In the genomic region with DNA sequence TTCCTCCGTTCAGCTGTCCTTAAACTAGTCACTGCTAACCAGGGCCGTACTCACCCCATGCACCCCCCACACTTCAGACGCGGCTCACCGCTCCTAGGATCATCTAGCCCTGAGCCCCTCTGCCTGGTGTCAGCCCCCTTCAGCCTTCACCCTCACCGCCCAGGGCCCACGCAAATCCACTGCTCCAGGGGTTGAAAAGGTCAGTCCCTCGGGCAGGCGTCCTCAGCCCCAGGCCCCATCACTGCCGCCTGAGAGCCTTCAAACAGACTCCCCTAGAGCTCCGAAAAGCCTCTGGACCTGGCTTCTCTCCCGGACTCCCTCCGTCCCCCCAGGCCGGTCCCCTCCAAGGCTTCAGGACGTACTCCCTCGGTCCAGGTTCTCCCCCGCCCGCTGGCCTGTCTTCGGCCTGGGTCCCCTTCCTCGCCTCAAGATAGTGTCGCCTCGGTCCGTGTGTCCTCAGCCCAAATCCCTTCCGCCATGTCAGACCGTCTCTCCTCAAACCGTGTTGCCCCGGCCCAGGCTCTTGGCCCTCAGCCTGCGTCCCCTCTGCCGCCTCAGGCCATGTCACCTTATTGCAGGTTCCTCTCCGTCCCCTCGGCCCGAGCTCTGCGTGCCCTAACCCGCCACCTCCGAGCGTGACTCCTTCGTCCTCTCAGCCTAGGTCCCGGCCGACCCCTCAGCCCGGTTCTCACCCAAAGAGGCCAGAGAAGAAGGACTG, we compare ENCODE assay signal across 1 cellular context.
TF ChIP-seq lines count a peak whose summit lies in the region.

No MANE protein-coding gene starts in this region.

TF ChIP-seq in K562, 482 proteins besides CTCF, POLR2A, EP300 and RAD21 (continues in another document):
- no peak for TF ChIP-seq FOXK2 (conservative IDR thresholded peaks at IDR 0.05 in 1 of 2, IDR thresholded peaks at IDR 0.05 in 1 of 2; ENCODE audit: low read depth in 2 of 2)
- TF ChIP-seq, protein P1, sequence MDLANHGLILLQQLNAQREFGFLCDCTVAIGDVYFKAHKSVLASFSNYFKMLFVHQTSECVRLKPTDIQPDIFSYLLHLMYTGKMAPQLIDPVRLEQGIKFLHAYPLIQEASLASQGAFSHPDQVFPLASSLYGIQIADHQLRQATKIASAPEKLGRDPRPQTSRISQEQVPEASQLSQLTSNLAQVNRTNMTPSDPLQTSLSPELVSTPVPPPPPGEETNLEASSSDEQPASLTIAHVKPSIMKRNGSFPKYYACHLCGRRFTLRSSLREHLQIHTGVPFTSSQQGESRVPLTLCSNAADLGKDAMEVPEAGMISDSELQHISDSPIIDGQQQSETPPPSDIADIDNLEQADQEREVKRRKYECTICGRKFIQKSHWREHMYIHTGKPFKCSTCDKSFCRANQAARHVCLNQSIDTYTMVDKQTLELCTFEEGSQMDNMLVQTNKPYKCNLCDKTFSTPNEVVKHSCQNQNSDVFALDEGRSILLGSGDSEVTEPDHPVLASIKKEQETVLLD (IDR thresholded peaks at IDR 0.05) = no peak
- TF ChIP-seq, protein P2, sequence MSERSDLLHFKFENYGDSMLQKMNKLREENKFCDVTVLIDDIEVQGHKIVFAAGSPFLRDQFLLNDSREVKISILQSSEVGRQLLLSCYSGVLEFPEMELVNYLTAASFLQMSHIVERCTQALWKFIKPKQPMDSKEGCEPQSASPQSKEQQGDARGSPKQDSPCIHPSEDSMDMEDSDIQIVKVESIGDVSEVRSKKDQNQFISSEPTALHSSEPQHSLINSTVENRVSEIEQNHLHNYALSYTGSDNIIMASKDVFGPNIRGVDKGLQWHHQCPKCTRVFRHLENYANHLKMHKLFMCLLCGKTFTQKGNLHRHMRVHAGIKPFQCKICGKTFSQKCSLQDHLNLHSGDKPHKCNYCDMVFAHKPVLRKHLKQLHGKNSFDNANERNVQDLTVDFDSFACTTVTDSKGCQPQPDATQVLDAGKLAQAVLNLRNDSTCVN (CRISPR knock-in tag; IDR thresholded peaks at IDR 0.05) = no peak
- TF ChIP-seq, protein P3, sequence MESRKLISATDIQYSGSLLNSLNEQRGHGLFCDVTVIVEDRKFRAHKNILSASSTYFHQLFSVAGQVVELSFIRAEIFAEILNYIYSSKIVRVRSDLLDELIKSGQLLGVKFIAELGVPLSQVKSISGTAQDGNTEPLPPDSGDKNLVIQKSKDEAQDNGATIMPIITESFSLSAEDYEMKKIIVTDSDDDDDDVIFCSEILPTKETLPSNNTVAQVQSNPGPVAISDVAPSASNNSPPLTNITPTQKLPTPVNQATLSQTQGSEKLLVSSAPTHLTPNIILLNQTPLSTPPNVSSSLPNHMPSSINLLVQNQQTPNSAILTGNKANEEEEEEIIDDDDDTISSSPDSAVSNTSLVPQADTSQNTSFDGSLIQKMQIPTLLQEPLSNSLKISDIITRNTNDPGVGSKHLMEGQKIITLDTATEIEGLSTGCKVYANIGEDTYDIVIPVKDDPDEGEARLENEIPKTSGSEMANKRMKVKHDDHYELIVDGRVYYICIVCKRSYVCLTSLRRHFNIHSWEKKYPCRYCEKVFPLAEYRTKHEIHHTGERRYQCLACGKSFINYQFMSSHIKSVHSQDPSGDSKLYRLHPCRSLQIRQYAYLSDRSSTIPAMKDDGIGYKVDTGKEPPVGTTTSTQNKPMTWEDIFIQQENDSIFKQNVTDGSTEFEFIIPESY (CRISPR knock-in tag; IDR thresholded peaks at IDR 0.05) = 0 out of 2 replicates have a peak, but pooled peaks have one; percentile 17
- TF ChIP-seq, protein P4, sequence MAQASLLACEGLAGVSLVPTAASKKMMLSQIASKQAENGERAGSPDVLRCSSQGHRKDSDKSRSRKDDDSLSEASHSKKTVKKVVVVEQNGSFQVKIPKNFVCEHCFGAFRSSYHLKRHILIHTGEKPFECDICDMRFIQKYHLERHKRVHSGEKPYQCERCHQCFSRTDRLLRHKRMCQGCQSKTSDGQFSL (CRISPR knock-in tag; IDR thresholded peaks at IDR 0.05) = peak; percentile 68; the same call in 1 of the 2 replicates
- TF ChIP-seq, protein P4 (tag; IDR thresholded peaks at IDR 0.05) = no peak
- no peak for TF ChIP-seq HDAC8 (tag; IDR thresholded peaks at IDR 0.05)
- TF ChIP-seq RNF2 (IDR thresholded peaks at IDR 0.05) = no peak
- TF ChIP-seq LEF1 (IDR thresholded peaks at IDR 0.05) = no peak
- TF ChIP-seq KLF1 (tag; IDR thresholded peaks at IDR 0.05) = no peak
- TF ChIP-seq HMGN3 (IDR thresholded peaks at IDR 0.05; ENCODE audit: borderline replicate concordance, extremely low read depth, insufficient read length, low read depth, low read length) = no peak
- TF ChIP-seq NR2C2 (CRISPR knock-in tag; IDR thresholded peaks at IDR 0.05) = peak; percentile 39; the same call in 1 of the 2 replicates
- TF ChIP-seq NR2C2 (tag; IDR thresholded peaks at IDR 0.05) = no peak
- no peak for TF ChIP-seq ESRRA (IDR thresholded peaks at IDR 0.05; ENCODE audit: borderline replicate concordance, low read depth)
- TF ChIP-seq, protein P5, sequence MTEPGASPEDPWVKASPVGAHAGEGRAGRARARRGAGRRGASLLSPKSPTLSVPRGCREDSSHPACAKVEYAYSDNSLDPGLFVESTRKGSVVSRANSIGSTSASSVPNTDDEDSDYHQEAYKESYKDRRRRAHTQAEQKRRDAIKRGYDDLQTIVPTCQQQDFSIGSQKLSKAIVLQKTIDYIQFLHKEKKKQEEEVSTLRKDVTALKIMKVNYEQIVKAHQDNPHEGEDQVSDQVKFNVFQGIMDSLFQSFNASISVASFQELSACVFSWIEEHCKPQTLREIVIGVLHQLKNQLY (CRISPR knock-in tag; conservative IDR thresholded peaks at IDR 0.05) = no peak
- TF ChIP-seq, protein P6, sequence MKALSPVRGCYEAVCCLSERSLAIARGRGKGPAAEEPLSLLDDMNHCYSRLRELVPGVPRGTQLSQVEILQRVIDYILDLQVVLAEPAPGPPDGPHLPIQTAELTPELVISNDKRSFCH (CRISPR knock-in tag; IDR thresholded peaks at IDR 0.05) = no peak
- TF ChIP-seq, protein P6 (tag; IDR thresholded peaks at IDR 0.05) = no peak
- TF ChIP-seq, protein P7, sequence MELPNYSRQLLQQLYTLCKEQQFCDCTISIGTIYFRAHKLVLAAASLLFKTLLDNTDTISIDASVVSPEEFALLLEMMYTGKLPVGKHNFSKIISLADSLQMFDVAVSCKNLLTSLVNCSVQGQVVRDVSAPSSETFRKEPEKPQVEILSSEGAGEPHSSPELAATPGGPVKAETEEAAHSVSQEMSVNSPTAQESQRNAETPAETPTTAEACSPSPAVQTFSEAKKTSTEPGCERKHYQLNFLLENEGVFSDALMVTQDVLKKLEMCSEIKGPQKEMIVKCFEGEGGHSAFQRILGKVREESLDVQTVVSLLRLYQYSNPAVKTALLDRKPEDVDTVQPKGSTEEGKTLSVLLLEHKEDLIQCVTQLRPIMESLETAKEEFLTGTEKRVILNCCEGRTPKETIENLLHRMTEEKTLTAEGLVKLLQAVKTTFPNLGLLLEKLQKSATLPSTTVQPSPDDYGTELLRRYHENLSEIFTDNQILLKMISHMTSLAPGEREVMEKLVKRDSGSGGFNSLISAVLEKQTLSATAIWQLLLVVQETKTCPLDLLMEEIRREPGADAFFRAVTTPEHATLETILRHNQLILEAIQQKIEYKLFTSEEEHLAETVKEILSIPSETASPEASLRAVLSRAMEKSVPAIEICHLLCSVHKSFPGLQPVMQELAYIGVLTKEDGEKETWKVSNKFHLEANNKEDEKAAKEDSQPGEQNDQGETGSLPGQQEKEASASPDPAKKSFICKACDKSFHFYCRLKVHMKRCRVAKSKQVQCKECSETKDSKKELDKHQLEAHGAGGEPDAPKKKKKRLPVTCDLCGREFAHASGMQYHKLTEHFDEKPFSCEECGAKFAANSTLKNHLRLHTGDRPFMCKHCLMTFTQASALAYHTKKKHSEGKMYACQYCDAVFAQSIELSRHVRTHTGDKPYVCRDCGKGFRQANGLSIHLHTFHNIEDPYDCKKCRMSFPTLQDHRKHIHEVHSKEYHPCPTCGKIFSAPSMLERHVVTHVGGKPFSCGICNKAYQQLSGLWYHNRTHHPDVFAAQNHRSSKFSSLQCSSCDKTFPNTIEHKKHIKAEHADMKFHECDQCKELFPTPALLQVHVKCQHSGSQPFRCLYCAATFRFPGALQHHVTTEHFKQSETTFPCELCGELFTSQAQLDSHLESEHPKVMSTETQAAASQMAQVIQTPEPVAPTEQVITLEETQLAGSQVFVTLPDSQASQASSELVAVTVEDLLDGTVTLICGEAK (IDR thresholded peaks at IDR 0.05) = peak; percentile 41; the same call in 1 of the 2 replicates
- TF ChIP-seq, protein P7 (CRISPR knock-in tag; IDR thresholded peaks at IDR 0.05) = no peak
- TF ChIP-seq, protein P8, sequence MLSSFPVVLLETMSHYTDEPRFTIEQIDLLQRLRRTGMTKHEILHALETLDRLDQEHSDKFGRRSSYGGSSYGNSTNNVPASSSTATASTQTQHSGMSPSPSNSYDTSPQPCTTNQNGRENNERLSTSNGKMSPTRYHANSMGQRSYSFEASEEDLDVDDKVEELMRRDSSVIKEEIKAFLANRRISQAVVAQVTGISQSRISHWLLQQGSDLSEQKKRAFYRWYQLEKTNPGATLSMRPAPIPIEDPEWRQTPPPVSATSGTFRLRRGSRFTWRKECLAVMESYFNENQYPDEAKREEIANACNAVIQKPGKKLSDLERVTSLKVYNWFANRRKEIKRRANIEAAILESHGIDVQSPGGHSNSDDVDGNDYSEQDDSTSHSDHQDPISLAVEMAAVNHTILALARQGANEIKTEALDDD (IDR thresholded peaks at IDR 0.05) = peak; percentile 58; the same call in 1 of the 2 replicates
- no peak for TF ChIP-seq ZNF217 (CRISPR knock-in tag; IDR thresholded peaks at IDR 0.05)
- no peak for TF ChIP-seq FOS (IDR thresholded peaks at IDR 0.05; ENCODE audit: extremely low read depth, insufficient read length)
- TF ChIP-seq, protein P9, sequence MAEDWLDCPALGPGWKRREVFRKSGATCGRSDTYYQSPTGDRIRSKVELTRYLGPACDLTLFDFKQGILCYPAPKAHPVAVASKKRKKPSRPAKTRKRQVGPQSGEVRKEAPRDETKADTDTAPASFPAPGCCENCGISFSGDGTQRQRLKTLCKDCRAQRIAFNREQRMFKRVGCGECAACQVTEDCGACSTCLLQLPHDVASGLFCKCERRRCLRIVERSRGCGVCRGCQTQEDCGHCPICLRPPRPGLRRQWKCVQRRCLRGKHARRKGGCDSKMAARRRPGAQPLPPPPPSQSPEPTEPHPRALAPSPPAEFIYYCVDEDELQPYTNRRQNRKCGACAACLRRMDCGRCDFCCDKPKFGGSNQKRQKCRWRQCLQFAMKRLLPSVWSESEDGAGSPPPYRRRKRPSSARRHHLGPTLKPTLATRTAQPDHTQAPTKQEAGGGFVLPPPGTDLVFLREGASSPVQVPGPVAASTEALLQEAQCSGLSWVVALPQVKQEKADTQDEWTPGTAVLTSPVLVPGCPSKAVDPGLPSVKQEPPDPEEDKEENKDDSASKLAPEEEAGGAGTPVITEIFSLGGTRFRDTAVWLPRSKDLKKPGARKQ (CRISPR knock-in tag; IDR thresholded peaks at IDR 0.05) = no peak
- TF ChIP-seq, protein P10, sequence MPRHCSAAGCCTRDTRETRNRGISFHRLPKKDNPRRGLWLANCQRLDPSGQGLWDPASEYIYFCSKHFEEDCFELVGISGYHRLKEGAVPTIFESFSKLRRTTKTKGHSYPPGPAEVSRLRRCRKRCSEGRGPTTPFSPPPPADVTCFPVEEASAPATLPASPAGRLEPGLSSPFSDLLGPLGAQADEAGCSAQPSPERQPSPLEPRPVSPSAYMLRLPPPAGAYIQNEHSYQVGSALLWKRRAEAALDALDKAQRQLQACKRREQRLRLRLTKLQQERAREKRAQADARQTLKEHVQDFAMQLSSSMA (CRISPR knock-in tag; IDR thresholded peaks at IDR 0.05) = no peak
- no peak for TF ChIP-seq STAG1 (CRISPR knock-in tag; IDR thresholded peaks at IDR 0.05; ENCODE audit: borderline replicate concordance)
- no peak for TF ChIP-seq ELF2 (CRISPR knock-in tag; IDR thresholded peaks at IDR 0.05)
- no peak for TF ChIP-seq KLF6 (CRISPR knock-in tag; IDR thresholded peaks at IDR 0.05; ENCODE audit: borderline replicate concordance)
- no peak for TF ChIP-seq ZNF785 (CRISPR knock-in tag; IDR thresholded peaks at IDR 0.05)
- TF ChIP-seq, protein P11, sequence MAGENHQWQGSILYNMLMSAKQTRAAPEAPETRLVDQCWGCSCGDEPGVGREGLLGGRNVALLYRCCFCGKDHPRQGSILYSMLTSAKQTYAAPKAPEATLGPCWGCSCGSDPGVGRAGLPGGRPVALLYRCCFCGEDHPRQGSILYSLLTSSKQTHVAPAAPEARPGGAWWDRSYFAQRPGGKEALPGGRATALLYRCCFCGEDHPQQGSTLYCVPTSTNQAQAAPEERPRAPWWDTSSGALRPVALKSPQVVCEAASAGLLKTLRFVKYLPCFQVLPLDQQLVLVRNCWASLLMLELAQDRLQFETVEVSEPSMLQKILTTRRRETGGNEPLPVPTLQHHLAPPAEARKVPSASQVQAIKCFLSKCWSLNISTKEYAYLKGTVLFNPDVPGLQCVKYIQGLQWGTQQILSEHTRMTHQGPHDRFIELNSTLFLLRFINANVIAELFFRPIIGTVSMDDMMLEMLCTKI (IDR thresholded peaks at IDR 0.05; ENCODE audit: partially characterized antibody) = no peak
